In the genomic region with DNA sequence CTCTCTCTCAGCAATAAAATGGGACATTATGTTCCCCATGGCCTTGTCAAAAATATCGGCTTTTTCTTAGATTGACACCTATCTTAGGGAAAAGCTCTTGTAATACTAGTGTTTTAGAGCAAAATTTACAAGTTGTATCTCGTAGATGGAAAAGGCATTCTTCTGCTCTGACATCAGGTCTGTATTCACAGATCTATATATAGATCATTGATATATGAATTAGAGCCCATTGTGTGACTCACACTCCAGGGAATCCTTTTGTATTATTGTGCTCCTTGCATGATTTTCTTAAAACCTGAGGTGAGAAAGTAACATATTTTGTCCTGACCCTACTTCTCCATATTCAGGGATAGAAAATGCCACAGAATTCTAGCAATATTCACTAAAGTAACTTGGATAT, we compare ENCODE assay signal across 21 cellular contexts.
"Had no signal": no experiment of that assay in that cellular context is flagged by ENCODE, and none has a peak within 500 bp of the region (broad histone marks: within the 10 kb centered on the region; RNA-seq: fewer than 3 reads in every experiment).

No MANE protein-coding gene starts in this region.

- H3K36me3 ChIP-seq: esophagus muscularis mucosa, left ventricle myocardium inferior, right lobe of liver, vagina had no signal

- H3K4me3 ChIP-seq: esophagus muscularis mucosa, left ventricle myocardium inferior, lung, right lobe of liver, vagina had no signal

- FAIRE-seq: frontal cortex, islet of Langerhans, TTC549 had no signal

- H3K27me3 ChIP-seq: esophagus muscularis mucosa, vagina had no signal

- DNase-seq: activated CD4-positive, alpha-beta T cell treated with anti-CD3 and anti-CD28 coated beads for 4 hours; activated CD4-positive, alpha-beta T cell treated with anti-CD3 and anti-CD28 coated beads, Interleukin-2, amount 50 U/mL, for 4 hours; activated effector memory CD4-positive, alpha-beta T cell treated with Interleukin-2 at 50 U/mL for 16 hours; activated naive CD4-positive, alpha-beta T cell treated with Interleukin-2 at 50 U/mL for 16 hours; activated T-cell treated with anti-CD3 and anti-CD28 coated beads for 4 hours; anterior cingulate cortex; central memory CD4-positive, alpha-beta T cell; endodermal cell; left ventricle myocardium inferior; right lobe of liver; stimulated activated CD4-positive, alpha-beta T cell treated with anti-CD3 and anti-CD28 coated beads, Interleukin-4, amount 100 ng/mL, for 1 hour; stimulated activated naive CD8-positive, alpha-beta T cell treated with anti-CD3 and anti-CD28 coated beads, Interleukin-15, amount 100 ng/mL, for 72 hours; substantia nigra had no signal

- ATAC-seq: right lobe of liver; stimulated activated memory B cell treated with anti-CD40 and anti-IgM and Interleukin-4, amounts not matched to agents 10 μg/mL and 1 μg/mL and 100 μg/mL, for 72 hours; stimulated activated naive CD8-positive, alpha-beta T cell treated with anti-CD3 and anti-CD28 coated beads, Interleukin-15, amount 100 ng/mL, for 72 hours had no signal

- H3K27ac ChIP-seq: esophagus muscularis mucosa, left ventricle myocardium inferior, right lobe of liver, vagina, VCaP had no signal
